ENCODE assay signal across 38 cellular contexts in the genomic region with DNA sequence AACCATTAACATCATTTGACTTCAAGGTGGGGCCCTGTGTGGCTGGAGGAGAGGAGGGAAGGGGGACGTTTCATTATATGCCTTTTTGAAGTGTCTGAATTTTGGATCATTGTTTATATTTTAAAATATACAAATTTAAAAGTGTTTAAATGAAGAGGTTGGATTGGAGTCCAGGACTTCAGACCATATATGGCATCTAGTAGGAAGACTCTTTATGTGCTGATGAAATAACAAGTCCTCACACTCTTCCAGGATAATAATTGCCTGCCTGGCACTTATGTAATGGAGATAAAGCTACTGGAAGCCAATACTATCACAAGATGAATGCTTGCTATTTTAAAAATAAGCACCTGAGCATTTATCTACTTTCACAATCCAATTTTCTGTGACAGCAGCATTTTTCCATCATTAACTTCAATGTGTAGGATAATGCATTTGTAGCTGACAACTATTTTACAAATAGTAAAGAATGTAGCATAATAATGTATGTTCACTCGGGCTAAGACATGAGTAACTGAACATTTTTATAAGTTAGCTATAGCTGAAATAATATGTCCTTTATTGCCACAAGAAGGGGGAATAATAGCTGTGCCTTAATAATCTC.
"Had no signal": no experiment of that assay in that cellular context is flagged by ENCODE, and none has a peak within 500 bp of the region (broad histone marks: within the 10 kb centered on the region; RNA-seq: fewer than 3 reads in every experiment).

No MANE protein-coding gene starts in this region.

- H3K4me3 ChIP-seq: ascending aorta, cardiac muscle cell, Peyer's patch, SJSA1 had no signal

- H3K27me3 ChIP-seq: ascending aorta, cardiac muscle cell, Peyer's patch, SJSA1 had no signal

- FAIRE-seq: TTC549 had no signal

- H3K4me2 ChIP-seq: SK-N-SH had no signal

- H3K27ac Mint-ChIP-seq: activated CD4-positive, alpha-beta T cell treated with anti-CD3 and anti-CD28 coated beads, Interleukin-2, amount 10 ng/mL, durations not matched to agents 24 days and 14 days; activated CD8-positive, alpha-beta T cell treated with anti-CD3 and anti-CD28 coated beads, Interleukin-2, amount 10 ng/mL, durations not matched to agents 7 days and 5 days; activated naive CD4-positive, alpha-beta T cell treated with anti-CD3 and anti-CD28 coated beads, Interleukin-2, amount 50 U/mL, for 24 hours; activated naive CD8-positive, alpha-beta T cell treated with anti-CD3 and anti-CD28 coated beads, Interleukin-2, amount 10 ng/mL, durations not matched to agents 7 days and 5 days; activated T-cell treated with anti-CD3 and anti-CD28 coated beads, Interleukin-2, amount 50 U/mL, for 24 hours; activated T-helper 2 cell treated with anti-CD3 and anti-CD28 coated beads, Interferon-gamma antibody, Interleukin-2, Interleukin-4, amounts not matched to agents 10 μg/mL and 5 μg/mL and 100 μg/mL, durations not matched to agents 14 hours and 24 hours and 36 hours; T-helper 1 cell treated with Interleukin-12 subunit alpha and Interleukin-12 subunit beta and Interleukin-4 antibody, amounts not matched to agents 30 μg/mL and 1 μg/mL, for 36 hours; T-helper 2 cell treated with Interferon-gamma antibody and Interleukin-4, amounts not matched to agents 5 μg/mL and 100 μg/mL, for 36 hours had no signal

- H3K9ac ChIP-seq: SK-N-SH had no signal

- H3K36me3 ChIP-seq: ascending aorta, cardiac muscle cell, Peyer's patch had no signal

- H3K27ac ChIP-seq: ascending aorta, cardiac muscle cell, Peyer's patch, SJSA1 had no signal

- H3K4me3 Mint-ChIP-seq: activated CD4-positive, alpha-beta T cell treated with anti-CD3 and anti-CD28 coated beads, Interleukin-2, amount 10 ng/mL, durations not matched to agents 24 days and 14 days; activated CD8-positive, alpha-beta T cell treated with anti-CD3 and anti-CD28 coated beads, Interleukin-2, amount 10 ng/mL, durations not matched to agents 7 days and 5 days; activated naive CD4-positive, alpha-beta T cell treated with anti-CD3 and anti-CD28 coated beads, Interleukin-2, amount 50 U/mL, for 24 hours; activated naive CD8-positive, alpha-beta T cell treated with anti-CD3 and anti-CD28 coated beads, Interleukin-2, amount 10 ng/mL, durations not matched to agents 7 days and 5 days; activated T-cell treated with anti-CD3 and anti-CD28 coated beads, Interleukin-2, amount 50 U/mL, for 24 hours; central memory CD8-positive, alpha-beta T cell; T-helper 1 cell treated with Interleukin-12 subunit alpha and Interleukin-12 subunit beta and Interleukin-4 antibody, amounts not matched to agents 30 μg/mL and 1 μg/mL, for 36 hours; T-helper 2 cell treated with Interferon-gamma antibody and Interleukin-4, amounts not matched to agents 5 μg/mL and 100 μg/mL, for 36 hours had no signal

- ATAC-seq: activated CD8-positive, alpha-beta T cell treated with anti-CD3 and anti-CD28 coated beads, Interleukin-2, amount 10 ng/mL, durations not matched to agents 7 days and 5 days; PC-3 had no signal

- DNase-seq: activated CD4-positive, alpha-beta T cell treated with anti-CD3 and anti-CD28 coated beads, Interleukin-2, amount 10 ng/mL, durations not matched to agents 24 days and 14 days; activated CD4-positive, alpha-beta T cell treated with anti-CD3 and anti-CD28 coated beads, Interleukin-2, amount 50 U/mL, for 4 hours; activated CD8-positive, alpha-beta T cell treated with anti-CD3 and anti-CD28 coated beads, Interleukin-2, amount 10 ng/mL, durations not matched to agents 7 days and 5 days; activated gamma-delta T cell; activated naive CD4-positive, alpha-beta T cell treated with Interleukin-2 at 50 U/mL for 16 hours; activated naive CD8-positive, alpha-beta T cell treated with anti-CD3 and anti-CD28 coated beads, Interleukin-2, amount 10 ng/mL, durations not matched to agents 7 days and 5 days; activated T-cell treated with anti-CD3 and anti-CD28 coated beads, Interleukin-2, amount 50 U/mL, for 24 hours; amygdala; Kasumi-1; KG1; MM.1S; MV-4-11; NCI-H1092; NCI-H1436 treated with DMSO at 0.1 percent for 48 hours; NCI-H1694 treated with DMSO at 0.1 percent for 48 hours; NCI-H2029 treated with DMSO at 0.1 percent for 48 hours; NCI-H2107; NCI-H2171; NCI-H226; NCI-H446 treated with DMSO at 0.1 percent for 48 hours; NCI-H524; NCI-H69; NCI-H82; NK-92 treated with Interleukin-12 subunit alpha and Interleukin-12 subunit beta, amount 100 ng/mL, for 24 hours; PC-3; Peyer's patch; RPMI8226; SHP77 treated with DMSO at 0.1 percent for 48 hours; SK-N-SH had no signal

- H3K9me3 ChIP-seq: ascending aorta, Peyer's patch, SK-N-SH had no signal

- H3K9me3 Mint-ChIP-seq: activated naive CD4-positive, alpha-beta T cell treated with anti-CD3 and anti-CD28 coated beads, Interleukin-2, amount 50 U/mL, for 24 hours had no signal

- H3K4me1 ChIP-seq: ascending aorta, Peyer's patch had no signal

- H3K36me3 Mint-ChIP-seq: activated naive CD4-positive, alpha-beta T cell treated with anti-CD3 and anti-CD28 coated beads, Interleukin-2, amount 50 U/mL, for 24 hours; activated naive CD8-positive, alpha-beta T cell treated with anti-CD3 and anti-CD28 coated beads, Interleukin-2, amount 10 ng/mL, durations not matched to agents 7 days and 5 days had no signal

- H3K4me1 Mint-ChIP-seq: activated CD4-positive, alpha-beta T cell treated with anti-CD3 and anti-CD28 coated beads, Interleukin-2, amount 10 ng/mL, durations not matched to agents 24 days and 14 days; activated naive CD4-positive, alpha-beta T cell treated with anti-CD3 and anti-CD28 coated beads, Interleukin-2, amount 50 U/mL, for 24 hours; activated naive CD8-positive, alpha-beta T cell treated with anti-CD3 and anti-CD28 coated beads, Interleukin-2, amount 10 ng/mL, durations not matched to agents 7 days and 5 days; central memory CD8-positive, alpha-beta T cell had no signal
